1 cellular context compared by ENCODE assay signal in the genomic region with DNA sequence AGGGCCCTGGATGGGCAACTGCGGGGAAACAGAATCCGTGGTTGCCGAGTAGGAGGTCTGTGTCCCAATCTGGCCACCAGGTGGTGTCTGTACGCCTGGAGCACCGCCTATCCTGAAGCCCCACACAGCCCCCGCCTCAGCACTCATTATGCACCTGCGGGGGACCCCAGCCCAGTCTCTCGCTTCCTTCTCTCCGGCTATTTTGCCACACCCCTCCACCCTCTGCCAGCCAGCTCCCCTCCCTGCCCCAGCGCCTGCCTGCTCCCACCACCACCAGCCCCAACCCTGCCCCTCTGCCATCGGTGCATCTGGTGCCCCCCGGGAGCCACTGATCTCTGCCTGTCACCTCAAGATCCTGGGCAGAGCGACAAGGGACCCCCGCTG.
A peak's percentile ranks its signal among the peaks of the same experiment; 100 is the strongest.
TF ChIP-seq lines count a peak whose summit lies in the region.

No MANE protein-coding gene starts in this region.

TF ChIP-seq in H1, 55 proteins besides CTCF, POLR2A, EP300 and RAD21:
- TF ChIP-seq KDM4A (IDR thresholded peaks at IDR 0.05; ENCODE audit: low read depth, low read length, severe bottlenecking) (no peak), SAP30 (IDR thresholded peaks at IDR 0.05; ENCODE audit: insufficient read depth, insufficient replicate concordance, low read length) (no peak), POU5F1 (IDR thresholded peaks at IDR 0.05; ENCODE audit: low read depth, low read length) (no peak), SP4 (IDR thresholded peaks at IDR 0.05; ENCODE audit: low read length) (no peak; the same call in 1 of the 2 replicates), SIX5 (IDR thresholded peaks at IDR 0.05; ENCODE audit: low read depth, low read length) (no peak), SIRT6 (IDR thresholded peaks at IDR 0.05; ENCODE audit: low read length) (no peak), PHF8 (conservative IDR thresholded peaks at IDR 0.05; ENCODE audit: low read depth, low read length) (no peak), YY1 (IDR thresholded peaks at IDR 0.05; ENCODE audit: low read depth, low read length) (0 out of 2 replicates have a peak, but pooled peaks have one; percentile 25), GTF2F1 (IDR thresholded peaks at IDR 0.05; ENCODE audit: borderline replicate concordance, low read depth, low read length) (no peak), JUND (IDR thresholded peaks at IDR 0.05; ENCODE audit: low read length) (no peak), BACH1 (IDR thresholded peaks at IDR 0.05; ENCODE audit: low read length) (no peak), RNF2 (IDR thresholded peaks at IDR 0.05; ENCODE audit: borderline replicate concordance, low read depth, low read length, missing control alignments, poor library complexity, severe bottlenecking) (no peak), EGR1 (IDR thresholded peaks at IDR 0.05; ENCODE audit: borderline replicate concordance, low read depth, low read length) (no peak), TEAD4 (IDR thresholded peaks at IDR 0.05; ENCODE audit: low read depth, low read length) (no peak), TAF7 (optimal IDR thresholded peaks at IDR 0.05; ENCODE audit: borderline replicate concordance, low read depth, low read length) (no peak), CREB1 (IDR thresholded peaks at IDR 0.05) (0 out of 2 replicates have a peak, but pooled peaks have one; percentile 54), SUZ12 (IDR thresholded peaks at IDR 0.05; ENCODE audit: low read length) (no peak), ASH2L (IDR thresholded peaks at IDR 0.05; ENCODE audit: low read length) (no peak), NRF1 (IDR thresholded peaks at IDR 0.05; ENCODE audit: low read depth, low read length) (no peak), SRF (IDR thresholded peaks at IDR 0.05; ENCODE audit: low read depth, low read length) (no peak), KDM5A (IDR thresholded peaks at IDR 0.05; ENCODE audit: low read length) (no peak), POLR2AphosphoS5 (IDR thresholded peaks at IDR 0.05; ENCODE audit: low read depth, low read length) (no peak; the same call in 1 of the 2 replicates), TBP (IDR thresholded peaks at IDR 0.05; ENCODE audit: low read depth, low read length) (no peak), CBX8 (IDR thresholded peaks at IDR 0.05; ENCODE audit: borderline replicate concordance, low read depth, low read length) (no peak), TAF1 (IDR thresholded peaks at IDR 0.05; ENCODE audit: low read depth, low read length) (no peak), CEBPB (IDR thresholded peaks at IDR 0.05; ENCODE audit: low read depth, low read length) (no peak), SP1 (IDR thresholded peaks at IDR 0.05; ENCODE audit: low read depth, low read length) (0 out of 2 replicates have a peak, but pooled peaks have one; percentile 29), ZNF274 (IDR thresholded peaks at IDR 0.05; ENCODE audit: borderline replicate concordance, extremely low read depth, low read length) (no peak), MAFK (IDR thresholded peaks at IDR 0.05; ENCODE audit: low read depth, low read length) (no peak), SIN3A (conservative IDR thresholded peaks at IDR 0.05 in 1 of 2, IDR thresholded peaks at IDR 0.05 in 1 of 2; ENCODE audit: low read depth in 1 of 2, low read length in 2 of 2) (peak in 1 of 2 experiments; percentile 80; a peak in 1 of 4 replicates), HDAC2 (IDR thresholded peaks at IDR 0.05; ENCODE audit: borderline replicate concordance in 1 of 2, low read depth in 2 of 2, low read length in 2 of 2) (no peak), TCF12 (IDR thresholded peaks at IDR 0.05; ENCODE audit: low read depth, low read length) (0 out of 2 replicates have a peak, but pooled peaks have one; percentile 56)
- TF ChIP-seq, protein P1, sequence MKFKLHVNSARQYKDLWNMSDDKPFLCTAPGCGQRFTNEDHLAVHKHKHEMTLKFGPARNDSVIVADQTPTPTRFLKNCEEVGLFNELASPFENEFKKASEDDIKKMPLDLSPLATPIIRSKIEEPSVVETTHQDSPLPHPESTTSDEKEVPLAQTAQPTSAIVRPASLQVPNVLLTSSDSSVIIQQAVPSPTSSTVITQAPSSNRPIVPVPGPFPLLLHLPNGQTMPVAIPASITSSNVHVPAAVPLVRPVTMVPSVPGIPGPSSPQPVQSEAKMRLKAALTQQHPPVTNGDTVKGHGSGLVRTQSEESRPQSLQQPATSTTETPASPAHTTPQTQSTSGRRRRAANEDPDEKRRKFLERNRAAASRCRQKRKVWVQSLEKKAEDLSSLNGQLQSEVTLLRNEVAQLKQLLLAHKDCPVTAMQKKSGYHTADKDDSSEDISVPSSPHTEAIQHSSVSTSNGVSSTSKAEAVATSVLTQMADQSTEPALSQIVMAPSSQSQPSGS (IDR thresholded peaks at IDR 0.05; ENCODE audit: low read length): no peak
- TF ChIP-seq, protein P2, sequence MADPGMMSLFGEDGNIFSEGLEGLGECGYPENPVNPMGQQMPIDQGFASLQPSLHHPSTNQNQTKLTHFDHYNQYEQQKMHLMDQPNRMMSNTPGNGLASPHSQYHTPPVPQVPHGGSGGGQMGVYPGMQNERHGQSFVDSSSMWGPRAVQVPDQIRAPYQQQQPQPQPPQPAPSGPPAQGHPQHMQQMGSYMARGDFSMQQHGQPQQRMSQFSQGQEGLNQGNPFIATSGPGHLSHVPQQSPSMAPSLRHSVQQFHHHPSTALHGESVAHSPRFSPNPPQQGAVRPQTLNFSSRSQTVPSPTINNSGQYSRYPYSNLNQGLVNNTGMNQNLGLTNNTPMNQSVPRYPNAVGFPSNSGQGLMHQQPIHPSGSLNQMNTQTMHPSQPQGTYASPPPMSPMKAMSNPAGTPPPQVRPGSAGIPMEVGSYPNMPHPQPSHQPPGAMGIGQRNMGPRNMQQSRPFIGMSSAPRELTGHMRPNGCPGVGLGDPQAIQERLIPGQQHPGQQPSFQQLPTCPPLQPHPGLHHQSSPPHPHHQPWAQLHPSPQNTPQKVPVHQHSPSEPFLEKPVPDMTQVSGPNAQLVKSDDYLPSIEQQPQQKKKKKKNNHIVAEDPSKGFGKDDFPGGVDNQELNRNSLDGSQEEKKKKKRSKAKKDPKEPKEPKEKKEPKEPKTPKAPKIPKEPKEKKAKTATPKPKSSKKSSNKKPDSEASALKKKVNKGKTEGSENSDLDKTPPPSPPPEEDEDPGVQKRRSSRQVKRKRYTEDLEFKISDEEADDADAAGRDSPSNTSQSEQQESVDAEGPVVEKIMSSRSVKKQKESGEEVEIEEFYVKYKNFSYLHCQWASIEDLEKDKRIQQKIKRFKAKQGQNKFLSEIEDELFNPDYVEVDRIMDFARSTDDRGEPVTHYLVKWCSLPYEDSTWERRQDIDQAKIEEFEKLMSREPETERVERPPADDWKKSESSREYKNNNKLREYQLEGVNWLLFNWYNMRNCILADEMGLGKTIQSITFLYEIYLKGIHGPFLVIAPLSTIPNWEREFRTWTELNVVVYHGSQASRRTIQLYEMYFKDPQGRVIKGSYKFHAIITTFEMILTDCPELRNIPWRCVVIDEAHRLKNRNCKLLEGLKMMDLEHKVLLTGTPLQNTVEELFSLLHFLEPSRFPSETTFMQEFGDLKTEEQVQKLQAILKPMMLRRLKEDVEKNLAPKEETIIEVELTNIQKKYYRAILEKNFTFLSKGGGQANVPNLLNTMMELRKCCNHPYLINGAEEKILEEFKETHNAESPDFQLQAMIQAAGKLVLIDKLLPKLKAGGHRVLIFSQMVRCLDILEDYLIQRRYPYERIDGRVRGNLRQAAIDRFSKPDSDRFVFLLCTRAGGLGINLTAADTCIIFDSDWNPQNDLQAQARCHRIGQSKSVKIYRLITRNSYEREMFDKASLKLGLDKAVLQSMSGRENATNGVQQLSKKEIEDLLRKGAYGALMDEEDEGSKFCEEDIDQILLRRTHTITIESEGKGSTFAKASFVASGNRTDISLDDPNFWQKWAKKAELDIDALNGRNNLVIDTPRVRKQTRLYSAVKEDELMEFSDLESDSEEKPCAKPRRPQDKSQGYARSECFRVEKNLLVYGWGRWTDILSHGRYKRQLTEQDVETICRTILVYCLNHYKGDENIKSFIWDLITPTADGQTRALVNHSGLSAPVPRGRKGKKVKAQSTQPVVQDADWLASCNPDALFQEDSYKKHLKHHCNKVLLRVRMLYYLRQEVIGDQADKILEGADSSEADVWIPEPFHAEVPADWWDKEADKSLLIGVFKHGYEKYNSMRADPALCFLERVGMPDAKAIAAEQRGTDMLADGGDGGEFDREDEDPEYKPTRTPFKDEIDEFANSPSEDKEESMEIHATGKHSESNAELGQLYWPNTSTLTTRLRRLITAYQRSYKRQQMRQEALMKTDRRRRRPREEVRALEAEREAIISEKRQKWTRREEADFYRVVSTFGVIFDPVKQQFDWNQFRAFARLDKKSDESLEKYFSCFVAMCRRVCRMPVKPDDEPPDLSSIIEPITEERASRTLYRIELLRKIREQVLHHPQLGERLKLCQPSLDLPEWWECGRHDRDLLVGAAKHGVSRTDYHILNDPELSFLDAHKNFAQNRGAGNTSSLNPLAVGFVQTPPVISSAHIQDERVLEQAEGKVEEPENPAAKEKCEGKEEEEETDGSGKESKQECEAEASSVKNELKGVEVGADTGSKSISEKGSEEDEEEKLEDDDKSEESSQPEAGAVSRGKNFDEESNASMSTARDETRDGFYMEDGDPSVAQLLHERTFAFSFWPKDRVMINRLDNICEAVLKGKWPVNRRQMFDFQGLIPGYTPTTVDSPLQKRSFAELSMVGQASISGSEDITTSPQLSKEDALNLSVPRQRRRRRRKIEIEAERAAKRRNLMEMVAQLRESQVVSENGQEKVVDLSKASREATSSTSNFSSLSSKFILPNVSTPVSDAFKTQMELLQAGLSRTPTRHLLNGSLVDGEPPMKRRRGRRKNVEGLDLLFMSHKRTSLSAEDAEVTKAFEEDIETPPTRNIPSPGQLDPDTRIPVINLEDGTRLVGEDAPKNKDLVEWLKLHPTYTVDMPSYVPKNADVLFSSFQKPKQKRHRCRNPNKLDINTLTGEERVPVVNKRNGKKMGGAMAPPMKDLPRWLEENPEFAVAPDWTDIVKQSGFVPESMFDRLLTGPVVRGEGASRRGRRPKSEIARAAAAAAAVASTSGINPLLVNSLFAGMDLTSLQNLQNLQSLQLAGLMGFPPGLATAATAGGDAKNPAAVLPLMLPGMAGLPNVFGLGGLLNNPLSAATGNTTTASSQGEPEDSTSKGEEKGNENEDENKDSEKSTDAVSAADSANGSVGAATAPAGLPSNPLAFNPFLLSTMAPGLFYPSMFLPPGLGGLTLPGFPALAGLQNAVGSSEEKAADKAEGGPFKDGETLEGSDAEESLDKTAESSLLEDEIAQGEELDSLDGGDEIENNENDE (IDR thresholded peaks at IDR 0.05; ENCODE audit: insufficient replicate concordance, low read length): no peak
- TF ChIP-seq, protein P3, sequence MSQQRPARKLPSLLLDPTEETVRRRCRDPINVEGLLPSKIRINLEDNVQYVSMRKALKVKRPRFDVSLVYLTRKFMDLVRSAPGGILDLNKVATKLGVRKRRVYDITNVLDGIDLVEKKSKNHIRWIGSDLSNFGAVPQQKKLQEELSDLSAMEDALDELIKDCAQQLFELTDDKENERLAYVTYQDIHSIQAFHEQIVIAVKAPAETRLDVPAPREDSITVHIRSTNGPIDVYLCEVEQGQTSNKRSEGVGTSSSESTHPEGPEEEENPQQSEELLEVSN (IDR thresholded peaks at IDR 0.05): no peak
- TF ChIP-seq, protein P4, sequence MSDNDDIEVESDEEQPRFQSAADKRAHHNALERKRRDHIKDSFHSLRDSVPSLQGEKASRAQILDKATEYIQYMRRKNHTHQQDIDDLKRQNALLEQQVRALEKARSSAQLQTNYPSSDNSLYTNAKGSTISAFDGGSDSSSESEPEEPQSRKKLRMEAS (IDR thresholded peaks at IDR 0.05): no peak
- TF ChIP-seq, protein P5, sequence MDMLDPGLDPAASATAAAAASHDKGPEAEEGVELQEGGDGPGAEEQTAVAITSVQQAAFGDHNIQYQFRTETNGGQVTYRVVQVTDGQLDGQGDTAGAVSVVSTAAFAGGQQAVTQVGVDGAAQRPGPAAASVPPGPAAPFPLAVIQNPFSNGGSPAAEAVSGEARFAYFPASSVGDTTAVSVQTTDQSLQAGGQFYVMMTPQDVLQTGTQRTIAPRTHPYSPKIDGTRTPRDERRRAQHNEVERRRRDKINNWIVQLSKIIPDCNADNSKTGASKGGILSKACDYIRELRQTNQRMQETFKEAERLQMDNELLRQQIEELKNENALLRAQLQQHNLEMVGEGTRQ (IDR thresholded peaks at IDR 0.05; ENCODE audit: low read length): no peak
- TF ChIP-seq, protein P6, sequence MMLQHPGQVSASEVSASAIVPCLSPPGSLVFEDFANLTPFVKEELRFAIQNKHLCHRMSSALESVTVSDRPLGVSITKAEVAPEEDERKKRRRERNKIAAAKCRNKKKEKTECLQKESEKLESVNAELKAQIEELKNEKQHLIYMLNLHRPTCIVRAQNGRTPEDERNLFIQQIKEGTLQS (IDR thresholded peaks at IDR 0.05; ENCODE audit: insufficient read depth, low read depth, low read length): no peak
